8 cellular contexts compared by ENCODE assay signal in the genomic region with DNA sequence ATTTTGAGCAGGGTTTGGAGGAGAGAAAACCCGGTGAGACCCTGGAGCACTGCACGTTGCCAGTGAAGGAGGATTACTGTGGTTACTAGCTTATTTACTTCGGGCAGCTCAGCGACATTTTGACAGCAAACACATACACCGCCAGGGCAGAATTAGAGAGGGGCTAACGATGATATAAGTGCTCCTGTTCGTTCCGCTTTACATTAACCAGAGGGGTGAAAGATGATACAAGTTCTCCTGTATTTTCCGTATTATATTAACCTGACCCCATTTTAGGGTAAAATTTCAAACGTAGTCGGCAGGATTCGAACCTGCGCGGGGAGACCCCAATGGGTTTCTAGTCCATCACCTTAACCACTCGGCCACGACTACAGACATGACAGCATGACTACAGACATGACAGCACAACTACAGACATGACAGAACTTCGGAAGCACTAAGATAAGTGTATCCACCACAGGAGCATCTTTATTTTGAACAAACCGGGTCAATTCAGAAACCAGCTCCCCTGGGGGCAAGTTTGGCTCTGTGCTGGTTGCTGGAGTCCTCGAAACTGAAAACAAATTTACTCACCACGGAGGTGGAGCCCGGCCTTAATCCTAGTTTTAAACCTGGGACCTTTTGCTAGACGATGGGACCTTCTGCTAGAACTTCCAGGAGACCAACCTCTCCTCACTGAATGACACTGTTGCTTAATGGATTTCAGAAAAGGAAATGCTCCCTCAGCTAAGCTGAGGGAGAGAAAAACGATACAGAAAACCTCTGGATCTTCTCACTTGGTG.
DNase-seq lines count a peak whose midpoint lies in the region; ATAC-seq and TF ChIP-seq lines count a peak whose summit lies in the region.

No MANE protein-coding gene starts in this region.

- H3K4me1 ChIP-seq in foreskin keratinocyte (no peaks in the 10 kb centered on the region), mucosa of descending colon (ENCODE audit: low read depth) (no peaks in the 10 kb centered on the region)

- H3K27ac ChIP-seq in foreskin keratinocyte = peak overlapping the region; percentile 26

- intact Hi-C loops in mucosa of descending colon (cut with DNase I, micrococcal nuclease) = no loop called here

- ATAC-seq in HG03442 (IDR thresholded peaks at IDR 0.05; ENCODE audit: unreplicated experiment) (peak; percentile 64), foreskin keratinocyte (peak; percentile 65), GM21360 (IDR thresholded peaks at IDR 0.05; ENCODE audit: unreplicated experiment) (no peak), GM18520 (IDR thresholded peaks at IDR 0.05; ENCODE audit: unreplicated experiment) (no peak), mucosa of descending colon (no peak)

- peak in 2 of 3 experiments; percentile 12 to 35 for DNase-seq in NCI-H1417 (lab: John Stamatoyannopoulos, UW)
- no peak for DNase-seq in NCI-H1417 treated with DMSO at 0.1 percent for 48 hours (lab: John Stamatoyannopoulos, UW)
- DNase-seq in T-helper 2 cell treated with Interferon-gamma antibody and Interleukin-4, amounts not matched to agents 5 μg/mL and 100 μg/mL, for 36 hours (ENCODE audit: low spot score) = peak; percentile 27
- DNase-seq in foreskin keratinocyte = peak; percentile 69 to 87
- no peak for DNase-seq in mucosa of descending colon

- H3K27me3 ChIP-seq in foreskin keratinocyte = peaks cover 41% of the 10 kb centered on the region

- H3K4me3 Mint-ChIP-seq in T-helper 2 cell treated with Interferon-gamma antibody and Interleukin-4, amounts not matched to agents 5 μg/mL and 100 μg/mL, for 36 hours = peak overlapping the region; percentile 50

- peaks cover 75% of the 10 kb centered on the region for H3K27me3 Mint-ChIP-seq in T-helper 2 cell treated with Interferon-gamma antibody and Interleukin-4, amounts not matched to agents 5 μg/mL and 100 μg/mL, for 36 hours (ENCODE audit: low read depth)

- no peak for TF ChIP-seq CTCF in foreskin keratinocyte (conservative IDR thresholded peaks at IDR 0.05)
- no peak for TF ChIP-seq CTCF in mucosa of descending colon (IDR thresholded peaks at IDR 0.05)

- H3K4me1 Mint-ChIP-seq in T-helper 2 cell treated with Interferon-gamma antibody and Interleukin-4, amounts not matched to agents 5 μg/mL and 100 μg/mL, for 36 hours (ENCODE audit: low read depth) = peaks cover 11% of the 10 kb centered on the region

- no peaks in the 10 kb centered on the region for H3K36me3 ChIP-seq in mucosa of descending colon (ENCODE audit: low read depth)

- no peak overlapping the region for H3K27ac Mint-ChIP-seq in T-helper 2 cell treated with Interferon-gamma antibody and Interleukin-4, amounts not matched to agents 5 μg/mL and 100 μg/mL, for 36 hours

- H3K36me3 Mint-ChIP-seq in T-helper 2 cell treated with Interferon-gamma antibody and Interleukin-4, amounts not matched to agents 5 μg/mL and 100 μg/mL, for 36 hours (ENCODE audit: low read depth) = no peaks in the 10 kb centered on the region

- H3K4me3 ChIP-seq in mucosa of descending colon = no peak overlapping the region

- H3K9me3 Mint-ChIP-seq in T-helper 2 cell treated with Interferon-gamma antibody and Interleukin-4, amounts not matched to agents 5 μg/mL and 100 μg/mL, for 36 hours = peaks cover 4% of the 10 kb centered on the region

- no peaks in the 10 kb centered on the region for H3K9me3 ChIP-seq in mucosa of descending colon

Comparison
In these comparisons a context has a peak if more than half of its experiments do, and no peak if none do; other contexts are left out.
1. DNase-seq: peak in NCI-H1417 (2 of 3), T-helper 2 cell treated with Interferon-gamma antibody and Interleukin-4, amounts not matched to agents 5 μg/mL and 100 μg/mL, for 36 hours (single experiment) and foreskin keratinocyte (2 of 2); none in NCI-H1417 treated with DMSO at 0.1 percent for 48 hours (single experiment) and mucosa of descending colon (0 of 3).
2. ATAC-seq: peak in HG03442 (single experiment) and foreskin keratinocyte (single experiment); none in GM21360 (single experiment), GM18520 (single experiment) and mucosa of descending colon (single experiment).